ENCODE assay signal across 17 cellular contexts in the genomic region with DNA sequence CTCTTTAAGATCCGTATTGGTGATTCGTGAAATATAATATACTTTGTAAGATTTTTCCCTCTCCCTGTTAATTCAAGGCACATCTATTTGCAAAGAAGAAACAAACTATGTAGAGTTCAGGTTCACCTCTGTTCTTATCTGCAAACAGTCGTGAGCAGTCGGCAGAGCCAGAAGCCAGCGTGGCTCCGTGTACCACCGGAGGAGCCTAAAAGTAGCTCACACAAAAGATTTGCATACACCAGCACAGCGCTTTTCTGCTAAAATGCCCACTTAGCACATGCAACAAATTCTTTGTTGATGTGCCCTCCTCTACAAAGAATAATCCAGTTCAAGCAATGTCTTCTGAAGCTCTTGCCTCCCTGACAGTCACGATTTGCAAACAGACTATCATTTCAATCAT.
DNase-seq lines count a peak whose midpoint lies in the region; ATAC-seq, FAIRE-seq and TF ChIP-seq lines count a peak whose summit lies in the region.
"Had no signal": no experiment of that assay in that cellular context is flagged by ENCODE, and none has a peak within 500 bp of the region (broad histone marks: within the 10 kb centered on the region; RNA-seq: fewer than 3 reads in every experiment).

No MANE protein-coding gene starts in this region.

- CTCF ChIA-PET in H1 (lab: Charles Lee; ENCODE audit: partially characterized antibody): no interaction called here

- H4K5ac ChIP-seq in H1 (ENCODE audit: insufficient read length, low read depth, low read length): no peak overlapping the region

- H3K27ac Mint-ChIP-seq in activated CD4-positive, alpha-beta T cell treated with anti-CD3 and anti-CD28 coated beads, Interleukin-2, amount 10 ng/mL, durations not matched to agents 24 days and 14 days: no peak overlapping the region
- peak overlapping the region; percentile 83 for H3K27ac Mint-ChIP-seq in neural progenitor cell
- no peak overlapping the region for H3K27ac Mint-ChIP-seq in naive thymus-derived CD8-positive, alpha-beta T cell
- H3K27ac Mint-ChIP-seq: CD4-positive, alpha-beta memory T cell had no signal

- TF ChIP-seq EP300 in H1 (IDR thresholded peaks at IDR 0.05; ENCODE audit: borderline replicate concordance in 1 of 2, low read depth in 2 of 2, low read length in 2 of 2): no peak

- TF ChIP-seq POLR2A in H1 (IDR thresholded peaks at IDR 0.05; ENCODE audit: control extremely low read depth in 1 of 2, low read depth in 2 of 2, low read length in 2 of 2): no peak

- H2BK15ac ChIP-seq in H1 (ENCODE audit: low read length): no peak overlapping the region

- H3K79me1 ChIP-seq in H1 (ENCODE audit: low read depth, low read length): no peaks in the 10 kb centered on the region

- no peak overlapping the region for H2AK5ac ChIP-seq in H1 (ENCODE audit: low read depth, low read length)

- H3K56ac ChIP-seq in H1 (replicated peaks; ENCODE audit: insufficient read length, low read depth, low read length): no peak overlapping the region

- H3K4me3 Mint-ChIP-seq in activated CD4-positive, alpha-beta T cell treated with anti-CD3 and anti-CD28 coated beads, Interleukin-2, amount 10 ng/mL, durations not matched to agents 24 days and 14 days: no peak overlapping the region
- no peak overlapping the region for H3K4me3 Mint-ChIP-seq in neural progenitor cell
- H3K4me3 Mint-ChIP-seq in naive thymus-derived CD8-positive, alpha-beta T cell: no peak overlapping the region
- H3K4me3 Mint-ChIP-seq: CD14-positive monocyte; CD4-positive, alpha-beta memory T cell had no signal

- no peak overlapping the region for H2BK12ac ChIP-seq in H1 (ENCODE audit: low read depth, low read length)

- H3K4ac ChIP-seq in H1 (replicated peaks; ENCODE audit: insufficient read length, low read depth, low read length): no peak overlapping the region

- TF ChIP-seq CTCF in H1 (IDR thresholded peaks at IDR 0.05; ENCODE audit: control extremely low read depth in 1 of 3, insufficient read depth in 1 of 3, low read depth in 1 of 3, low read length in 3 of 3) (no peak), neural progenitor cell (IDR thresholded peaks at IDR 0.05) (no peak)

- no peak overlapping the region for H3K14ac ChIP-seq in H1 (ENCODE audit: insufficient read length)

- H4K20me1 ChIP-seq in H1 (replicated peaks in 1 of 2; ENCODE audit: control insufficient read depth in 1 of 2, insufficient read depth in 2 of 2, low read length in 2 of 2): no peaks in the 10 kb centered on the region
- no peaks in the 10 kb centered on the region for H4K20me1 ChIP-seq in neural progenitor cell (ENCODE audit: low read depth)
- H4K20me1 ChIP-seq: BLaER1 had no signal

- H4K8ac ChIP-seq in H1 (ENCODE audit: extremely low read depth, insufficient read depth, low read length): no peak overlapping the region

- H3K36me3 ChIP-seq in H1 (ENCODE audit: control insufficient read depth in 2 of 4, insufficient read depth in 4 of 4, low read length in 3 of 4): no peaks in the 10 kb centered on the region
- H3K36me3 ChIP-seq in neural progenitor cell: no peaks in the 10 kb centered on the region
- H3K36me3 ChIP-seq: BLaER1, HAP-1 had no signal

- POLR2A ChIA-PET in H1 (lab: Charles Lee; ENCODE audit: partially characterized antibody): no interaction called here
- POLR2A ChIA-PET in naive thymus-derived CD8-positive, alpha-beta T cell (lab: Charles Lee): no interaction called here

- DNase-seq in activated CD4-positive, alpha-beta T cell treated with anti-CD3 and anti-CD28 coated beads, Interleukin-2, amount 10 ng/mL, durations not matched to agents 24 days and 14 days: peak; percentile 13
- no peak for DNase-seq in activated CD4-positive, alpha-beta T cell treated with anti-CD3 and anti-CD28 coated beads for 1 hour
- DNase-seq in H1 (ENCODE audit: low read depth in 1 of 2, low spot score in 2 of 2) (no peak), neural progenitor cell (ENCODE audit: low spot score) (no peak), sciatic nerve (ENCODE audit: low spot score) (no peak)
- no peak for DNase-seq in naive thymus-derived CD8-positive, alpha-beta T cell
- DNase-seq: 8988T; CD4-positive, alpha-beta memory T cell; DMS153; DMS79; GDM1; GOT3 had no signal

- no peaks in the 10 kb centered on the region for H3F3A ChIP-seq in neural progenitor cell (ENCODE audit: low read depth)

- no peak overlapping the region for H2BK20ac ChIP-seq in H1 (ENCODE audit: low read length)

- H3K36me3 Mint-ChIP-seq in activated CD4-positive, alpha-beta T cell treated with anti-CD3 and anti-CD28 coated beads, Interleukin-2, amount 10 ng/mL, durations not matched to agents 24 days and 14 days (ENCODE audit: low read depth): no peaks in the 10 kb centered on the region
- no peaks in the 10 kb centered on the region for H3K36me3 Mint-ChIP-seq in neural progenitor cell
- no peaks in the 10 kb centered on the region for H3K36me3 Mint-ChIP-seq in naive thymus-derived CD8-positive, alpha-beta T cell
- H3K36me3 Mint-ChIP-seq: CD14-positive monocyte; CD4-positive, alpha-beta memory T cell had no signal

- H2AFZ ChIP-seq in H1 (ENCODE audit: low read length) (peak overlapping the region; percentile 90), neural progenitor cell (replicated peaks) (no peak overlapping the region)

- no peaks in the 10 kb centered on the region for H3K4me1 Mint-ChIP-seq in activated CD4-positive, alpha-beta T cell treated with anti-CD3 and anti-CD28 coated beads, Interleukin-2, amount 10 ng/mL, durations not matched to agents 24 days and 14 days
- H3K4me1 Mint-ChIP-seq in neural progenitor cell: peaks cover 22% of the 10 kb centered on the region
- H3K4me1 Mint-ChIP-seq in naive thymus-derived CD8-positive, alpha-beta T cell: no peaks in the 10 kb centered on the region
- H3K4me1 Mint-ChIP-seq: CD14-positive monocyte; CD4-positive, alpha-beta memory T cell had no signal

- no peak overlapping the region for H2BK120ac ChIP-seq in H1 (replicated peaks; ENCODE audit: low read depth, low read length)

- H3K27me3 Mint-ChIP-seq in activated CD4-positive, alpha-beta T cell treated with anti-CD3 and anti-CD28 coated beads, Interleukin-2, amount 10 ng/mL, durations not matched to agents 24 days and 14 days: no peaks in the 10 kb centered on the region
- peaks cover 3% of the 10 kb centered on the region for H3K27me3 Mint-ChIP-seq in neural progenitor cell (ENCODE audit: insufficient read depth, low read depth)
- no peaks in the 10 kb centered on the region for H3K27me3 Mint-ChIP-seq in naive thymus-derived CD8-positive, alpha-beta T cell
- H3K27me3 Mint-ChIP-seq: CD4-positive, alpha-beta memory T cell had no signal

- H3K9ac ChIP-seq in H1 (replicated peaks in 1 of 4; ENCODE audit: extremely low read depth in 1 of 4, low read depth in 3 of 4, low read length in 3 of 4) (no peak overlapping the region), neural progenitor cell (no peak overlapping the region)
- H3K9ac ChIP-seq: BLaER1 had no signal

- H3K27me3 ChIP-seq in H1 (replicated peaks in 1 of 4; ENCODE audit: control insufficient read depth in 3 of 4, extremely low read depth in 1 of 4, insufficient read depth in 3 of 4, low read length in 3 of 4) (no peaks in the 10 kb centered on the region), neural progenitor cell (no peaks in the 10 kb centered on the region)
- H3K27me3 ChIP-seq: BLaER1 had no signal

- no peak for TF ChIP-seq RAD21 in H1 (IDR thresholded peaks at IDR 0.05 in 1 of 2, conservative IDR thresholded peaks at IDR 0.05 in 1 of 2; ENCODE audit: low read depth in 2 of 2, low read length in 2 of 2)

- FAIRE-seq in H1 (lab: Jason Lieb, UNC): no peak

- intact Hi-C loops in activated CD4-positive, alpha-beta T cell treated with anti-CD3 and anti-CD28 coated beads, Interleukin-2, amount 10 ng/mL, durations not matched to agents 24 days and 14 days (cut with micrococcal nuclease): no loop called here
- intact Hi-C loops in sciatic nerve (cut with DNase I): no loop called here

- H3K23ac ChIP-seq in H1 (ENCODE audit: insufficient read length): no peak overlapping the region

- WGBS in H1 (ENCODE audit: extremely low coverage in 1 of 2, insufficient coverage in 1 of 2, insufficient read length in 1 of 2, insufficient replicate concordance in 2 of 2, low coverage in 1 of 2, low lambda C conversion rate in 2 of 2, missing lambda C conversion rate in 1 of 2), 2 experiments: 86% methylated on average over 9 of the region's 9 CpGs; no CpG with 5 or more reads in 1 of the 2 experiments

- H3K27ac ChIP-seq in H1 (ENCODE audit: low read depth, low read length) (no peak overlapping the region), neural progenitor cell (no peak overlapping the region)
- H3K27ac ChIP-seq: BLaER1, HL-60 had no signal

- H3K79me2 ChIP-seq in H1 (ENCODE audit: control insufficient read depth in 1 of 2, insufficient read depth in 2 of 2, low read length in 2 of 2) (no peaks in the 10 kb centered on the region), neural progenitor cell (ENCODE audit: low read depth) (no peaks in the 10 kb centered on the region)

- H2BK5ac ChIP-seq in H1 (ENCODE audit: low read depth, low read length): no peak overlapping the region

- no peaks in the 10 kb centered on the region for H3K9me3 ChIP-seq in H1 (ENCODE audit: insufficient read depth in 2 of 2, low read depth in 1 of 2, low read length in 1 of 2)
- H3K9me3 ChIP-seq in neural progenitor cell (ENCODE audit: low read depth): no peaks in the 10 kb centered on the region
- H3K9me3 ChIP-seq: BLaER1, HAP-1 had no signal

- no peak overlapping the region for H3K4me3 ChIP-seq in H1 (ENCODE audit: extremely low read depth in 1 of 4, insufficient read depth in 2 of 4, low read depth in 3 of 4, low read length in 4 of 4)
- H3K4me3 ChIP-seq in neural progenitor cell: no peak overlapping the region
- H3K4me3 ChIP-seq: BLaER1, HAP-1 had no signal

- peaks cover 0 to 12% (median 6%) of the 10 kb centered on the region in 4 experiments; a peak in 5 of 7 replicates for H3K4me1 ChIP-seq in H1 (replicated peaks in 1 of 4; ENCODE audit: control insufficient read depth in 3 of 4, insufficient read depth in 4 of 4, low read length in 3 of 4)
- peaks cover 15% of the 10 kb centered on the region for H3K4me1 ChIP-seq in neural progenitor cell
- H3K4me1 ChIP-seq: BLaER1 had no signal

- no peaks in the 10 kb centered on the region for H3K9me3 Mint-ChIP-seq in activated CD4-positive, alpha-beta T cell treated with anti-CD3 and anti-CD28 coated beads, Interleukin-2, amount 10 ng/mL, durations not matched to agents 24 days and 14 days
- peaks cover 2% of the 10 kb centered on the region for H3K9me3 Mint-ChIP-seq in neural progenitor cell
- peaks cover 0 to 7% (median 2%) of the 10 kb centered on the region in 9 donors for H3K9me3 Mint-ChIP-seq in naive thymus-derived CD8-positive, alpha-beta T cell

- H3K4me2 ChIP-seq in H1 (ENCODE audit: insufficient read depth in 1 of 2, low read depth in 2 of 2, low read length in 2 of 2) (no peak overlapping the region), neural progenitor cell (no peak overlapping the region)
- H3K4me2 ChIP-seq: BLaER1 had no signal

- no peak overlapping the region for H4K91ac ChIP-seq in H1 (replicated peaks; ENCODE audit: insufficient read length, low read length)

- no peaks in the 10 kb centered on the region for H3K23me2 ChIP-seq in H1 (ENCODE audit: low read depth, low read length)

- ATAC-seq in HG03460 (IDR thresholded peaks at IDR 0.05; ENCODE audit: unreplicated experiment): no peak
- no peak for ATAC-seq in sciatic nerve
- ATAC-seq in naive thymus-derived CD8-positive, alpha-beta T cell: no peak

- no peak overlapping the region for H3K18ac ChIP-seq in H1 (ENCODE audit: extremely low read depth, low read length)

TF ChIP-seq in H1, 55 proteins besides CTCF, POLR2A, EP300 and RAD21 (continues in another document):
- TF ChIP-seq HDAC6 (IDR thresholded peaks at IDR 0.05; ENCODE audit: low read depth, low read length): no peak
